In genomic region chr3:2870714-2871353, GRCh38 we compare ENCODE assay signal across 2 cellular contexts.
A peak's percentile ranks its signal among the peaks of the same experiment; 100 is the strongest.
TF ChIP-seq lines count a peak whose summit lies in the region.

No MANE protein-coding gene starts in this region.

TF ChIP-seq in liver, 16 proteins besides CTCF, POLR2A, EP300 and RAD21 (continued from another document):
- TF ChIP-seq ZBTB33 (IDR thresholded peaks at IDR 0.05) (no peak), HNF4G (IDR thresholded peaks at IDR 0.05) (no peak), HNF4A (conservative IDR thresholded peaks at IDR 0.05) (peak; percentile 68 to 89), SP1 (IDR thresholded peaks at IDR 0.05) (peak; percentile 37), RXRA (IDR thresholded peaks at IDR 0.05) (peak in 1 of 2 donors; percentile 68), JUND (IDR thresholded peaks at IDR 0.05) (peak; percentile 74 to 96), FOXA1 (IDR thresholded peaks at IDR 0.05) (no peak), NR2F2 (IDR thresholded peaks at IDR 0.05) (no peak), FOXA2 (IDR thresholded peaks at IDR 0.05) (no peak), MAX (IDR thresholded peaks at IDR 0.05) (peak; percentile 55)
- TF ChIP-seq, protein P1, sequence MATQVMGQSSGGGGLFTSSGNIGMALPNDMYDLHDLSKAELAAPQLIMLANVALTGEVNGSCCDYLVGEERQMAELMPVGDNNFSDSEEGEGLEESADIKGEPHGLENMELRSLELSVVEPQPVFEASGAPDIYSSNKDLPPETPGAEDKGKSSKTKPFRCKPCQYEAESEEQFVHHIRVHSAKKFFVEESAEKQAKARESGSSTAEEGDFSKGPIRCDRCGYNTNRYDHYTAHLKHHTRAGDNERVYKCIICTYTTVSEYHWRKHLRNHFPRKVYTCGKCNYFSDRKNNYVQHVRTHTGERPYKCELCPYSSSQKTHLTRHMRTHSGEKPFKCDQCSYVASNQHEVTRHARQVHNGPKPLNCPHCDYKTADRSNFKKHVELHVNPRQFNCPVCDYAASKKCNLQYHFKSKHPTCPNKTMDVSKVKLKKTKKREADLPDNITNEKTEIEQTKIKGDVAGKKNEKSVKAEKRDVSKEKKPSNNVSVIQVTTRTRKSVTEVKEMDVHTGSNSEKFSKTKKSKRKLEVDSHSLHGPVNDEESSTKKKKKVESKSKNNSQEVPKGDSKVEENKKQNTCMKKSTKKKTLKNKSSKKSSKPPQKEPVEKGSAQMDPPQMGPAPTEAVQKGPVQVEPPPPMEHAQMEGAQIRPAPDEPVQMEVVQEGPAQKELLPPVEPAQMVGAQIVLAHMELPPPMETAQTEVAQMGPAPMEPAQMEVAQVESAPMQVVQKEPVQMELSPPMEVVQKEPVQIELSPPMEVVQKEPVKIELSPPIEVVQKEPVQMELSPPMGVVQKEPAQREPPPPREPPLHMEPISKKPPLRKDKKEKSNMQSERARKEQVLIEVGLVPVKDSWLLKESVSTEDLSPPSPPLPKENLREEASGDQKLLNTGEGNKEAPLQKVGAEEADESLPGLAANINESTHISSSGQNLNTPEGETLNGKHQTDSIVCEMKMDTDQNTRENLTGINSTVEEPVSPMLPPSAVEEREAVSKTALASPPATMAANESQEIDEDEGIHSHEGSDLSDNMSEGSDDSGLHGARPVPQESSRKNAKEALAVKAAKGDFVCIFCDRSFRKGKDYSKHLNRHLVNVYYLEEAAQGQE (IDR thresholded peaks at IDR 0.05): no peak
- TF ChIP-seq, protein P2, sequence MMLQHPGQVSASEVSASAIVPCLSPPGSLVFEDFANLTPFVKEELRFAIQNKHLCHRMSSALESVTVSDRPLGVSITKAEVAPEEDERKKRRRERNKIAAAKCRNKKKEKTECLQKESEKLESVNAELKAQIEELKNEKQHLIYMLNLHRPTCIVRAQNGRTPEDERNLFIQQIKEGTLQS (IDR thresholded peaks at IDR 0.05): peak; percentile 63

TF ChIP-seq in HepG2, 621 proteins besides CTCF, POLR2A, EP300 and RAD21 (continued from another document):
- TF ChIP-seq ZHX2 (IDR thresholded peaks at IDR 0.05; ENCODE audit: low read depth) (no peak), ZHX2 (CRISPR knock-in tag; IDR thresholded peaks at IDR 0.05; ENCODE audit: borderline replicate concordance) (no peak), ZNF790 (CRISPR knock-in tag; IDR thresholded peaks at IDR 0.05; ENCODE audit: borderline replicate concordance) (no peak), ATF7 (IDR thresholded peaks at IDR 0.05) (no peak), ATF7 (CRISPR knock-in tag; IDR thresholded peaks at IDR 0.05) (no peak), MED13 (CRISPR knock-in tag; IDR thresholded peaks at IDR 0.05) (no peak), SYNCRIP (IDR thresholded peaks at IDR 0.05; ENCODE audit: insufficient read depth, low read depth, low read length) (no peak), KMT2B (CRISPR knock-in tag; IDR thresholded peaks at IDR 0.05) (no peak), GTF2F1 (IDR thresholded peaks at IDR 0.05; ENCODE audit: low read length) (no peak), PITX1 (CRISPR knock-in tag; IDR thresholded peaks at IDR 0.05) (no peak)
